ENCODE assay signal across 25 cellular contexts in the genomic region with DNA sequence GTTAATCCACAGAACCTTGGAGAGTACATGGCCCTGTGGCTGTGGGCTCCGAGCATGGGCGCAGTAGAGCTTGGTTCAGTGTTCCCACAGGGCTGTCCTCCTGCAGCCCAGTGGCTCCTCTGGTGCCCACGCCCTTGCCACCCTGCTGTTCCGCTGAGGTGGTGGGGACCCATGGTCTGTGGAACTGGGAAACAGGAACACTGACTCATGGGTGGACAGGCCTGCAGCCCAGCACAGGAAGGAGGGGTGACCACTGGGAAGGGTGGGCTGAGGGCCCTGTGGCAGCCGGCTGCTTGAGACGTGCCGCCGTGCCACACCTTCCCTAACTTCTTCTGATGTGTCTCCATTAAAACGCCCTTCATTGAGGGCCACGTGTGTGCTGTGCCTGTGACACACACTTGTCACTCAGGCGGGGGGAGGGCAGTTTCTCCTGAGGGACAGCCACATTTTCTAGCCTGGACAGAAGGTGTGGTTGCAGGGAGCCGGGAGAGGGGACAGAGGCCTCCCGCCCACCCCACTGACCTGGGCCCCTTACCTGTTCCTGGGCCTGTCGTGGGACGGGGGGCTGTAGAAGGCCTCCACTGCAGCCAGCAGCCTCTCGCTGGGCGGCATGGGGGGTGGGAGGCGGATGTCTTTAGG. TPM values are rescaled to one million over a fixed set of nuclear protein-coding genes. Genes with fewer than 3 reads are reported as not detected.
A peak's percentile ranks its signal among the peaks of the same experiment; 100 is the strongest.
DNase-seq lines count a peak whose midpoint lies in the region; ATAC-seq, FAIRE-seq and TF ChIP-seq lines count a peak whose summit lies in the region.
"Had no signal": no experiment of that assay in that cellular context is flagged by ENCODE, and none has a peak within 500 bp of the region (broad histone marks: within the 10 kb centered on the region; RNA-seq: fewer than 3 reads in every experiment).

No MANE protein-coding gene starts in this region.

- no peak overlapping the region for H3K4me2 ChIP-seq in HepG2 (ENCODE audit: low read depth, low read length)
- H3K4me2 ChIP-seq: A549 had no signal

- in situ Hi-C loops in HepG2 (cut with HindIII; ENCODE audit: extremely low pct_ligation_motif_present, low pct_unique_long_range_greater_than_20kb), result no loop called here

- H3K9me3 ChIP-seq in HepG2 (ENCODE audit: low read length) (no peaks in the 10 kb centered on the region), right lobe of liver (no peaks in the 10 kb centered on the region), RWPE2 (ENCODE audit: severe bottlenecking) (no peaks in the 10 kb centered on the region), small intestine (ENCODE audit: control insufficient read depth, low read depth) (no peaks in the 10 kb centered on the region)
- H3K9me3 ChIP-seq: A549 had no signal

- DNase-seq in HepG2 (ENCODE audit: low spot score) (no peak), right lobe of liver (no peak), RWPE2 (ENCODE audit: low spot score) (peak; percentile 57), neural crest cell (ENCODE audit: low read depth, low spot score) (no peak), NK-92 (lab: John Stamatoyannopoulos, UW; ENCODE audit: unreplicated experiment) (no peak), small intestine (no peak)
- DNase-seq: CD4-positive, CD25-positive, alpha-beta regulatory T cell; EL; GF-D8; HFFc6; KBM-7; MM.1S; NCI-H1048; NCI-H1417 treated with DMSO at 0.1 percent for 48 hours; NCI-H187; NCI-H446; NCI-H526; PC-3; SHP77 treated with DMSO at 0.1 percent for 48 hours; T-cell had no signal

- no peaks in the 10 kb centered on the region for H3K79me2 ChIP-seq in HepG2 (ENCODE audit: insufficient read depth, low read length)

- no peaks in the 10 kb centered on the region for H3K9me3 Mint-ChIP-seq in neural crest cell
- H3K9me3 Mint-ChIP-seq: CD4-positive, CD25-positive, alpha-beta regulatory T cell; HFFc6; T-cell had no signal

- POLR2A ChIA-PET in HepG2 (lab: Yijun Ruan, JAX), result no interaction called here

- no peak for FAIRE-seq in HepG2 (lab: Jason Lieb, UNC)
- FAIRE-seq in small intestine (lab: Jason Lieb, UNC), result no peak
- FAIRE-seq: A549 had no signal

- H3K4me3 Mint-ChIP-seq in neural crest cell, result peak overlapping the region; percentile 49
- H3K4me3 Mint-ChIP-seq: CD4-positive, CD25-positive, alpha-beta regulatory T cell; HFFc6; T-cell had no signal

- TF ChIP-seq POLR2A in HepG2 (IDR thresholded peaks at IDR 0.05; ENCODE audit: insufficient read depth in 1 of 2, low read depth in 2 of 2, low read length in 2 of 2) (no peak), right lobe of liver (IDR thresholded peaks at IDR 0.05) (no peak)

- H2AFZ ChIP-seq in HepG2 (ENCODE audit: low read length), result no peak overlapping the region

- no peaks in the 10 kb centered on the region for H3K4me1 Mint-ChIP-seq in neural crest cell
- H3K4me1 Mint-ChIP-seq: CD4-positive, CD25-positive, alpha-beta regulatory T cell had no signal

- TF ChIP-seq RAD21 in HepG2 (CRISPR knock-in tag; IDR thresholded peaks at IDR 0.05), result no peak

- H3K27me3 ChIP-seq in HepG2 (ENCODE audit: control insufficient read depth in 1 of 2, insufficient read depth in 2 of 2, low read length in 2 of 2), result no peaks in the 10 kb centered on the region; a peak in 1 of 5 replicates
- no peaks in the 10 kb centered on the region for H3K27me3 ChIP-seq in right lobe of liver
- H3K27me3 ChIP-seq in RWPE2 (ENCODE audit: insufficient read depth, poor library complexity, severe bottlenecking), result no peaks in the 10 kb centered on the region
- no peaks in the 10 kb centered on the region for H3K27me3 ChIP-seq in small intestine (ENCODE audit: control insufficient read depth in 2 of 2, insufficient read depth in 2 of 2, low read length in 2 of 2)

- 98% methylated on average over 9 of the region's 18 CpGs for WGBS in HepG2 (ENCODE audit: low lambda C conversion rate)
- WGBS in right lobe of liver (ENCODE audit: insufficient coverage, low coverage, low lambda C conversion rate, missing lambda C conversion rate), result 83% methylated on average over 9 of the region's 18 CpGs
- WGBS in small intestine, 3 donors, result 89 to 91% (median 89%) methylated on average over 17 to 18 of the region's 18 CpGs

- H3K36me3 ChIP-seq in HepG2 (replicated peaks in 1 of 2; ENCODE audit: control insufficient read depth in 1 of 2, insufficient read depth in 2 of 2, low read length in 2 of 2) (peaks cover 47 to 90% of the 10 kb centered on the region in 2 experiments), right lobe of liver (peaks cover 0 to 81% (median 38%) of the 10 kb centered on the region in 4 donors), RWPE2 (ENCODE audit: low read depth) (peaks cover 85% of the 10 kb centered on the region), small intestine (ENCODE audit: control insufficient read depth in 2 of 2, insufficient read depth in 2 of 2, low read length in 2 of 2) (peaks cover 28 to 39% of the 10 kb centered on the region in 2 donors)

- H3K27me3 Mint-ChIP-seq in neural crest cell (ENCODE audit: low read depth), result no peaks in the 10 kb centered on the region
- H3K27me3 Mint-ChIP-seq: CD4-positive, CD25-positive, alpha-beta regulatory T cell; T-cell had no signal

- H4K20me1 ChIP-seq in HepG2 (ENCODE audit: insufficient read depth, low read length), result no peaks in the 10 kb centered on the region

- ATAC-seq in HepG2, result no peak; the same call in 2 of the 3 replicates
- ATAC-seq in right lobe of liver, result no peak
- ATAC-seq in RWPE2 (ENCODE audit: low read depth), result no peak
- ATAC-seq in HG03565 (IDR thresholded peaks at IDR 0.05; ENCODE audit: unreplicated experiment), result no peak
- ATAC-seq: A549, PC-3, T-cell had no signal

- H3K27ac Mint-ChIP-seq in neural crest cell (ENCODE audit: unreplicated experiment), result no peak overlapping the region
- H3K27ac Mint-ChIP-seq: HFFc6, T-cell had no signal

- no peak overlapping the region for H3K9ac ChIP-seq in HepG2 (ENCODE audit: insufficient read depth, low read depth, low read length)

- no peak overlapping the region for H3K4me3 ChIP-seq in HepG2 (replicated peaks in 1 of 3; ENCODE audit: insufficient read depth in 1 of 3, low read depth in 2 of 3, low read length in 3 of 3)
- H3K4me3 ChIP-seq in right lobe of liver, result no peak overlapping the region
- no peak overlapping the region for H3K4me3 ChIP-seq in RWPE2 (ENCODE audit: severe bottlenecking)
- H3K4me3 ChIP-seq in small intestine (ENCODE audit: low read depth in 1 of 2, low read length in 2 of 2), result no peak overlapping the region
- H3K4me3 ChIP-seq: A549, SK-N-MC had no signal

- H3K36me3 Mint-ChIP-seq in neural crest cell (ENCODE audit: low read depth), result peaks cover 16% of the 10 kb centered on the region

- CTCF ChIA-PET in HepG2 (lab: Yijun Ruan, JAX; ENCODE audit: low intra/inter-chr PET ratio, low total read pairs), result no interaction called here

- no peak for TF ChIP-seq CTCF in HepG2 (CRISPR knock-in tag; IDR thresholded peaks at IDR 0.05)
- TF ChIP-seq CTCF in right lobe of liver (IDR thresholded peaks at IDR 0.05), result no peak
- TF ChIP-seq CTCF in RWPE2 (IDR thresholded peaks at IDR 0.05; ENCODE audit: poor library complexity, severe bottlenecking), result no peak
- no peak for TF ChIP-seq CTCF in neural crest cell (conservative IDR thresholded peaks at IDR 0.05)

- intact Hi-C loops in HepG2 (cut with micrococcal nuclease; ENCODE audit: unreplicated experiment), result no loop called here
- intact Hi-C loops in right lobe of liver (cut with DNase I), result no loop called here

- H3K4me1 ChIP-seq in HepG2 (ENCODE audit: insufficient read depth, low read length), result no peaks in the 10 kb centered on the region
- H3K4me1 ChIP-seq in right lobe of liver, result peaks cover 0 to 13% (median under 1%) of the 10 kb centered on the region in 4 donors
- no peaks in the 10 kb centered on the region for H3K4me1 ChIP-seq in RWPE2 (ENCODE audit: insufficient read depth, poor library complexity, severe bottlenecking)
- no peaks in the 10 kb centered on the region for H3K4me1 ChIP-seq in small intestine (ENCODE audit: control insufficient read depth in 2 of 2, insufficient read depth in 1 of 2, low read depth in 1 of 2, low read length in 1 of 2)
- H3K4me1 ChIP-seq: A549 had no signal

- no peak for TF ChIP-seq EP300 in HepG2 (IDR thresholded peaks at IDR 0.05; ENCODE audit: low read depth in 2 of 2, low read length in 2 of 2)
- no peak for TF ChIP-seq EP300 in HepG2 (CRISPR knock-in tag; IDR thresholded peaks at IDR 0.05; ENCODE audit: borderline replicate concordance)

- no peak overlapping the region for H3K27ac ChIP-seq in HepG2 (ENCODE audit: extremely low read length, insufficient read depth, low read length)
- H3K27ac ChIP-seq in right lobe of liver, result no peak overlapping the region
- H3K27ac ChIP-seq in RWPE2 (ENCODE audit: poor library complexity, severe bottlenecking), result no peak overlapping the region
- H3K27ac ChIP-seq in small intestine (ENCODE audit: low read depth in 1 of 2, low read length in 1 of 2), result no peak overlapping the region
- H3K27ac ChIP-seq: A549, SK-N-MC had no signal

- no TSS peak for BruUV-seq in HepG2 (replicated peaks; lab: Mats Ljungman, UMichigan)

RNA-seq across cellular contexts. Expression of gene CHERP, which starts 21.1 kb away (rescaled TPM):
- total RNA-seq in HepG2 (2016; rRNA removed; fragmentation: Illumina TruSeq; extraction: Trizol), result 4.3 and 9.1 TPM in 2 replicates
- total RNA-seq in HepG2 (2016; cell fraction: cytosol; rRNA removed; fragmentation: Illumina TruSeq; extraction: Trizol; ENCODE audit: low read depth), result 3.8 and 4.0 TPM in 2 replicates
- total RNA-seq in HepG2 (2016; cell fraction: insoluble cytoplasmic fraction; rRNA removed; fragmentation: Illumina TruSeq; extraction: Trizol), result 6.0 and 7.4 TPM in 2 replicates
- 5.5 and 6.1 TPM in 2 replicates for total RNA-seq in HepG2 (2016; cell fraction: membrane; rRNA removed; fragmentation: Illumina TruSeq; extraction: Trizol)
- total RNA-seq in HepG2 (2016; cell fraction: nucleus; rRNA removed; fragmentation: Illumina TruSeq; extraction: Trizol), result 8.1 and 13.9 TPM in 2 replicates
- 5.4 and 5.9 TPM in 2 replicates for polyA plus RNA-seq in HepG2 (2011; rRNA removed)
- 2.9 and 3.2 TPM in 2 replicates for polyA plus RNA-seq in HepG2 (2011; cell fraction: cytosol; rRNA removed)
- 34.4 and 39.5 TPM in 2 replicates for polyA plus RNA-seq in HepG2 (2011; cell fraction: nucleus; rRNA removed)
- 20.4 and 25.1 TPM in 2 replicates for polyA plus RNA-seq in HepG2 (2012)
- polyA plus RNA-seq in HepG2 (2016; cell fraction: cytosol; fragmentation: Illumina TruSeq; extraction: Trizol; ENCODE audit: low read depth), result 2.1 and 2.2 TPM in 2 replicates
- polyA plus RNA-seq in HepG2 (2016; cell fraction: insoluble cytoplasmic fraction; fragmentation: Illumina TruSeq; extraction: Trizol; ENCODE audit: low read depth), result 19.7 and 26.9 TPM in 2 replicates
- 4.9 and 6.0 TPM in 2 replicates for polyA plus RNA-seq in HepG2 (2016; cell fraction: membrane; fragmentation: Illumina TruSeq; extraction: Trizol; ENCODE audit: low read depth)
- 54.8 and 59.8 TPM in 2 replicates for polyA plus RNA-seq in HepG2 (2016; cell fraction: nucleus; fragmentation: Illumina TruSeq; extraction: Trizol; ENCODE audit: insufficient read depth, low read depth)
- polyA minus RNA-seq in HepG2 (2011; rRNA and poly(A)+ RNA removed; ENCODE audit: low replicate concordance), result 10.1 and 16.3 TPM in 2 replicates
- polyA minus RNA-seq in HepG2 (2011; cell fraction: cytosol; rRNA and poly(A)+ RNA removed), result 7.1 and 9.3 TPM in 2 replicates
- polyA minus RNA-seq in HepG2 (2011; cell fraction: nucleus; rRNA and poly(A)+ RNA removed), result 18.4 and 19.8 TPM in 2 replicates
- 10 to 100 TPM in 4 of 6 experiments, 1 to 10 TPM in 2; 6.8 to 26.2 (median 20.6) TPM for total RNA-seq in right lobe of liver
- 93.3 and 95.7 TPM in 2 replicates for total RNA-seq in neural crest cell
- polyA plus RNA-seq in small intestine, result 10 to 100 TPM in 1 of 3 donors, 1 to 10 TPM in 2; 9.8 to 25.4 (median 10.0) TPM

RNA-seq across cellular contexts. Expression of gene C19orf44, which starts 24.9 kb away (rescaled TPM):
- total RNA-seq in HepG2 (2016; rRNA removed; fragmentation: Illumina TruSeq; extraction: Trizol) (3.6 and 4.3 TPM in 2 replicates), right lobe of liver (1 to 10 TPM; 1.8 to 4.3 (median 2.5) TPM), neural crest cell (9.0 and 9.6 TPM in 2 replicates)
- total RNA-seq in HepG2 (2016; cell fraction: cytosol; rRNA removed; fragmentation: Illumina TruSeq; extraction: Trizol; ENCODE audit: low read depth), result 2.6 and 3.0 TPM in 2 replicates
- total RNA-seq in HepG2 (2016; cell fraction: insoluble cytoplasmic fraction; rRNA removed; fragmentation: Illumina TruSeq; extraction: Trizol), result 2.7 and 3.1 TPM in 2 replicates
- total RNA-seq in HepG2 (2016; cell fraction: membrane; rRNA removed; fragmentation: Illumina TruSeq; extraction: Trizol), result 1.9 and 2.2 TPM in 2 replicates
- total RNA-seq in HepG2 (2016; cell fraction: nucleus; rRNA removed; fragmentation: Illumina TruSeq; extraction: Trizol), result 4.6 and 4.8 TPM in 2 replicates
- polyA plus RNA-seq in HepG2 (2011; rRNA removed) (3.2 and 4.1 TPM in 2 replicates), small intestine (1 to 10 TPM in 2 of 3 donors, under 1 TPM in 1; 0.67 to 3.0 (median 1.4) TPM)
- 3.3 and 3.5 TPM in 2 replicates for polyA plus RNA-seq in HepG2 (2011; cell fraction: cytosol; rRNA removed)
- polyA plus RNA-seq in HepG2 (2011; cell fraction: nucleus; rRNA removed), result 10.6 and 11.2 TPM in 2 replicates
- 3.4 and 5.4 TPM in 2 replicates for polyA plus RNA-seq in HepG2 (2012)
- polyA plus RNA-seq in HepG2 (2016; cell fraction: cytosol; fragmentation: Illumina TruSeq; extraction: Trizol; ENCODE audit: low read depth), result 0.60 and 0.90 TPM in 2 replicates
- 3.6 and 4.3 TPM in 2 replicates for polyA plus RNA-seq in HepG2 (2016; cell fraction: insoluble cytoplasmic fraction; fragmentation: Illumina TruSeq; extraction: Trizol; ENCODE audit: low read depth)
- polyA plus RNA-seq in HepG2 (2016; cell fraction: membrane; fragmentation: Illumina TruSeq; extraction: Trizol; ENCODE audit: low read depth), result 1.5 TPM in 2 replicates
- polyA plus RNA-seq in HepG2 (2016; cell fraction: nucleus; fragmentation: Illumina TruSeq; extraction: Trizol; ENCODE audit: insufficient read depth, low read depth), result 10.2 and 12.1 TPM in 2 replicates
- 2.9 and 3.4 TPM in 2 replicates for polyA minus RNA-seq in HepG2 (2011; rRNA and poly(A)+ RNA removed; ENCODE audit: low replicate concordance)
- polyA minus RNA-seq in HepG2 (2011; cell fraction: cytosol; rRNA and poly(A)+ RNA removed), result 2.4 and 4.4 TPM in 2 replicates
- 6.7 and 8.1 TPM in 2 replicates for polyA minus RNA-seq in HepG2 (2011; cell fraction: nucleus; rRNA and poly(A)+ RNA removed)

RNA-seq across cellular contexts. Expression of gene CALR3, which starts 25.1 kb away (rescaled TPM):
- not detected in 2 replicates for total RNA-seq in HepG2 (2016; rRNA removed; fragmentation: Illumina TruSeq; extraction: Trizol)
- total RNA-seq in HepG2 (2016; cell fraction: cytosol; rRNA removed; fragmentation: Illumina TruSeq; extraction: Trizol; ENCODE audit: low read depth), result not detected in 2 replicates
- total RNA-seq in HepG2 (2016; cell fraction: insoluble cytoplasmic fraction; rRNA removed; fragmentation: Illumina TruSeq; extraction: Trizol), result not detected in 2 replicates
- not detected in 2 replicates for total RNA-seq in HepG2 (2016; cell fraction: membrane; rRNA removed; fragmentation: Illumina TruSeq; extraction: Trizol)
- not detected in 2 replicates for total RNA-seq in HepG2 (2016; cell fraction: nucleus; rRNA removed; fragmentation: Illumina TruSeq; extraction: Trizol)
- not detected in 2 replicates for polyA plus RNA-seq in HepG2 (2011; rRNA removed)
- polyA plus RNA-seq in HepG2 (2011; cell fraction: cytosol; rRNA removed), result not detected in 2 replicates
- not detected in 2 replicates for polyA plus RNA-seq in HepG2 (2011; cell fraction: nucleus; rRNA removed)
- polyA plus RNA-seq in HepG2 (2012), result 0.16 TPM in 1 of 2 replicates, not detected in the other
- not detected in 2 replicates for polyA plus RNA-seq in HepG2 (2016; cell fraction: cytosol; fragmentation: Illumina TruSeq; extraction: Trizol; ENCODE audit: low read depth)
- polyA plus RNA-seq in HepG2 (2016; cell fraction: insoluble cytoplasmic fraction; fragmentation: Illumina TruSeq; extraction: Trizol; ENCODE audit: low read depth), result not detected in 2 replicates
- not detected in 2 replicates for polyA plus RNA-seq in HepG2 (2016; cell fraction: membrane; fragmentation: Illumina TruSeq; extraction: Trizol; ENCODE audit: low read depth)
- polyA plus RNA-seq in HepG2 (2016; cell fraction: nucleus; fragmentation: Illumina TruSeq; extraction: Trizol; ENCODE audit: insufficient read depth, low read depth), result not detected in 2 replicates
- not detected in 2 replicates for polyA minus RNA-seq in HepG2 (2011; rRNA and poly(A)+ RNA removed; ENCODE audit: low replicate concordance)
- polyA minus RNA-seq in HepG2 (2011; cell fraction: cytosol; rRNA and poly(A)+ RNA removed), result not detected in 2 replicates
- not detected in 2 replicates for polyA minus RNA-seq in HepG2 (2011; cell fraction: nucleus; rRNA and poly(A)+ RNA removed)
- total RNA-seq in right lobe of liver, result not detected
- total RNA-seq in neural crest cell, result not detected in 2 replicates
- not detected for polyA plus RNA-seq in small intestine
- total RNA-seq: CD4-positive, CD25-positive, alpha-beta regulatory T cell; HFFc6; RPMI7951; T-cell had no signal
- polyA plus RNA-seq: BJ; CD4-positive, CD25-positive, alpha-beta regulatory T cell had no signal

RNA-seq across cellular contexts. Expression of gene EPS15L1, which starts 49.3 kb away (rescaled TPM):
- 7.0 and 8.6 TPM in 2 replicates for total RNA-seq in HepG2 (2016; rRNA removed; fragmentation: Illumina TruSeq; extraction: Trizol)
- total RNA-seq in HepG2 (2016; cell fraction: cytosol; rRNA removed; fragmentation: Illumina TruSeq; extraction: Trizol; ENCODE audit: low read depth), result 3.7 and 4.1 TPM in 2 replicates
- 8.4 and 8.7 TPM in 2 replicates for total RNA-seq in HepG2 (2016; cell fraction: insoluble cytoplasmic fraction; rRNA removed; fragmentation: Illumina TruSeq; extraction: Trizol)
- total RNA-seq in HepG2 (2016; cell fraction: membrane; rRNA removed; fragmentation: Illumina TruSeq; extraction: Trizol), result 5.5 and 7.2 TPM in 2 replicates
- total RNA-seq in HepG2 (2016; cell fraction: nucleus; rRNA removed; fragmentation: Illumina TruSeq; extraction: Trizol), result 16.1 and 18.4 TPM in 2 replicates
- polyA plus RNA-seq in HepG2 (2011; rRNA removed), result 14.0 and 16.5 TPM in 2 replicates
- 8.2 and 8.5 TPM in 2 replicates for polyA plus RNA-seq in HepG2 (2011; cell fraction: cytosol; rRNA removed)
- polyA plus RNA-seq in HepG2 (2011; cell fraction: nucleus; rRNA removed), result 28.2 and 31.7 TPM in 2 replicates
- polyA plus RNA-seq in HepG2 (2012), result 23.7 and 24.6 TPM in 2 replicates
- 2.8 TPM in 2 replicates for polyA plus RNA-seq in HepG2 (2016; cell fraction: cytosol; fragmentation: Illumina TruSeq; extraction: Trizol; ENCODE audit: low read depth)
- polyA plus RNA-seq in HepG2 (2016; cell fraction: insoluble cytoplasmic fraction; fragmentation: Illumina TruSeq; extraction: Trizol; ENCODE audit: low read depth), result 18.3 and 21.1 TPM in 2 replicates
- 3.9 and 5.1 TPM in 2 replicates for polyA plus RNA-seq in HepG2 (2016; cell fraction: membrane; fragmentation: Illumina TruSeq; extraction: Trizol; ENCODE audit: low read depth)
- 25.3 and 31.3 TPM in 2 replicates for polyA plus RNA-seq in HepG2 (2016; cell fraction: nucleus; fragmentation: Illumina TruSeq; extraction: Trizol; ENCODE audit: insufficient read depth, low read depth)
- polyA minus RNA-seq in HepG2 (2011; rRNA and poly(A)+ RNA removed; ENCODE audit: low replicate concordance), result 22.5 and 23.7 TPM in 2 replicates
- 13.0 and 19.8 TPM in 2 replicates for polyA minus RNA-seq in HepG2 (2011; cell fraction: cytosol; rRNA and poly(A)+ RNA removed)
- 31.8 and 42.8 TPM in 2 replicates for polyA minus RNA-seq in HepG2 (2011; cell fraction: nucleus; rRNA and poly(A)+ RNA removed)
- 10 to 100 TPM in 4 of 6 experiments, 1 to 10 TPM in 2; 6.3 to 22.5 (median 13.8) TPM for total RNA-seq in right lobe of liver
- total RNA-seq in neural crest cell, result 57.6 and 62.9 TPM in 2 replicates
- 10 to 100 TPM; 14.3 to 16.0 (median 15.0) TPM for polyA plus RNA-seq in small intestine

RNA-seq across cellular contexts. Expression of gene SLC35E1, which starts 51.1 kb away (rescaled TPM):
- total RNA-seq in HepG2 (2016; rRNA removed; fragmentation: Illumina TruSeq; extraction: Trizol), result 17.2 and 21.2 TPM in 2 replicates
- 6.0 and 7.6 TPM in 2 replicates for total RNA-seq in HepG2 (2016; cell fraction: cytosol; rRNA removed; fragmentation: Illumina TruSeq; extraction: Trizol; ENCODE audit: low read depth)
- total RNA-seq in HepG2 (2016; cell fraction: insoluble cytoplasmic fraction; rRNA removed; fragmentation: Illumina TruSeq; extraction: Trizol), result 15.6 and 20.2 TPM in 2 replicates
- 18.9 and 19.7 TPM in 2 replicates for total RNA-seq in HepG2 (2016; cell fraction: membrane; rRNA removed; fragmentation: Illumina TruSeq; extraction: Trizol)
- 18.5 and 21.4 TPM in 2 replicates for total RNA-seq in HepG2 (2016; cell fraction: nucleus; rRNA removed; fragmentation: Illumina TruSeq; extraction: Trizol)
- 46.5 and 48.0 TPM in 2 replicates for polyA plus RNA-seq in HepG2 (2011; rRNA removed)
- polyA plus RNA-seq in HepG2 (2011; cell fraction: cytosol; rRNA removed), result 31.6 and 37.8 TPM in 2 replicates
- polyA plus RNA-seq in HepG2 (2011; cell fraction: nucleus; rRNA removed), result 26.3 and 38.8 TPM in 2 replicates
- 25.6 and 26.5 TPM in 2 replicates for polyA plus RNA-seq in HepG2 (2012)
- 5.7 and 6.3 TPM in 2 replicates for polyA plus RNA-seq in HepG2 (2016; cell fraction: cytosol; fragmentation: Illumina TruSeq; extraction: Trizol; ENCODE audit: low read depth)
- polyA plus RNA-seq in HepG2 (2016; cell fraction: insoluble cytoplasmic fraction; fragmentation: Illumina TruSeq; extraction: Trizol; ENCODE audit: low read depth), result 16.1 and 22.5 TPM in 2 replicates
- polyA plus RNA-seq in HepG2 (2016; cell fraction: membrane; fragmentation: Illumina TruSeq; extraction: Trizol; ENCODE audit: low read depth), result 20.6 and 22.2 TPM in 2 replicates
- 45.9 and 46.6 TPM in 2 replicates for polyA plus RNA-seq in HepG2 (2016; cell fraction: nucleus; fragmentation: Illumina TruSeq; extraction: Trizol; ENCODE audit: insufficient read depth, low read depth)
- 181 and 185 TPM in 2 replicates for polyA minus RNA-seq in HepG2 (2011; rRNA and poly(A)+ RNA removed; ENCODE audit: low replicate concordance)
- polyA minus RNA-seq in HepG2 (2011; cell fraction: cytosol; rRNA and poly(A)+ RNA removed), result 33.0 and 39.5 TPM in 2 replicates
- 24.8 and 31.7 TPM in 2 replicates for polyA minus RNA-seq in HepG2 (2011; cell fraction: nucleus; rRNA and poly(A)+ RNA removed)
- total RNA-seq in right lobe of liver, result 10 to 100 TPM; 17.2 to 27.4 (median 20.1) TPM
- total RNA-seq in neural crest cell, result 30.4 and 32.5 TPM in 2 replicates
- 10 to 100 TPM; 14.5 to 19.6 (median 17.8) TPM for polyA plus RNA-seq in small intestine
